19 cellular contexts compared by ENCODE assay signal in genomic region chr5:133029321-133029720, GRCh38. TPM values are rescaled to one million over a fixed set of nuclear protein-coding genes. Genes with fewer than 3 reads are reported as not detected.
DNase-seq lines count a peak whose midpoint lies in the region; ATAC-seq and TF ChIP-seq lines count a peak whose summit lies in the region.
"Had no signal": no experiment of that assay in that cellular context is flagged by ENCODE, and none has a peak within 500 bp of the region (broad histone marks: within the 10 kb centered on the region; RNA-seq: fewer than 3 reads in every experiment).

No MANE protein-coding gene starts in this region.

- H3K4me1 ChIP-seq in gastroesophageal sphincter: peaks cover 0 to 21% (median 3%) of the 10 kb centered on the region in 3 donors

- ATAC-seq in stimulated activated memory B cell treated with anti-CD40 and anti-IgM and Interleukin-4, amounts not matched to agents 10 μg/mL and 1 μg/mL and 100 μg/mL, for 72 hours: no peak
- no peak for ATAC-seq in HG03432 (IDR thresholded peaks at IDR 0.05; ENCODE audit: unreplicated experiment)
- ATAC-seq in gastroesophageal sphincter: no peak
- ATAC-seq in GM21619 (IDR thresholded peaks at IDR 0.05; ENCODE audit: unreplicated experiment): no peak
- ATAC-seq in activated T-helper 17 cell treated with anti-CD3 and anti-CD28 coated beads, Interleukin-2, amount 50 U/mL, for 72 hours (replicated peaks): no peak

- no peaks in the 10 kb centered on the region for H3K36me3 Mint-ChIP-seq in chondrocyte (ENCODE audit: low read depth)
- peaks cover 2% of the 10 kb centered on the region for H3K36me3 Mint-ChIP-seq in stimulated activated memory B cell treated with anti-CD40 and anti-IgM and Interleukin-4, amounts not matched to agents 10 μg/mL and 1 μg/mL and 100 μg/mL, for 72 hours
- no peaks in the 10 kb centered on the region for H3K36me3 Mint-ChIP-seq in activated T-helper 17 cell treated with anti-CD3 and anti-CD28 coated beads, Interleukin-2, amount 50 U/mL, for 72 hours (ENCODE audit: low read depth)

- WGBS in gastroesophageal sphincter (ENCODE audit: low coverage in 1 of 2), 2 donors: 92 to 100% methylated on average over 1 of the region's 1 CpG

- H3K27ac Mint-ChIP-seq in chondrocyte (ENCODE audit: unreplicated experiment): peak overlapping the region; percentile 33
- peak overlapping the region; percentile 61 for H3K27ac Mint-ChIP-seq in stimulated activated memory B cell treated with anti-CD40 and anti-IgM and Interleukin-4, amounts not matched to agents 10 μg/mL and 1 μg/mL and 100 μg/mL, for 72 hours
- H3K27ac Mint-ChIP-seq in activated T-helper 17 cell treated with anti-CD3 and anti-CD28 coated beads, Interleukin-2, amount 50 U/mL, for 72 hours: no peak overlapping the region
- H3K27ac Mint-ChIP-seq: CD4-positive, alpha-beta T cell had no signal

- H3K36me3 ChIP-seq in gastroesophageal sphincter: no peaks in the 10 kb centered on the region

- TF ChIP-seq EP300 in gastroesophageal sphincter (IDR thresholded peaks at IDR 0.05): no peak

- TF ChIP-seq CTCF in chondrocyte (IDR thresholded peaks at IDR 0.05) (no peak), gastroesophageal sphincter (IDR thresholded peaks at IDR 0.05) (no peak)

- no peaks in the 10 kb centered on the region for H3K9me3 ChIP-seq in gastroesophageal sphincter
- H3K9me3 ChIP-seq: Caco-2 had no signal

- no peaks in the 10 kb centered on the region for H3K27me3 ChIP-seq in gastroesophageal sphincter

- peak; percentile 10 for DNase-seq in EH (ENCODE audit: low read depth)
- peak; percentile 41 for DNase-seq in OCI-M1 (lab: John Stamatoyannopoulos, UW)
- no peak for DNase-seq in chondrocyte (ENCODE audit: low spot score)
- DNase-seq: Caco-2; CD4-positive, alpha-beta T cell; GF-D8; GOT3; Karpas-422; NCI-H1092; NCI-H1694; NCI-H2081 treated with DMSO at 0.1 percent for 48 hours; NCI-H446 treated with DMSO at 0.1 percent for 48 hours; SHP77 had no signal

- H3K4me3 Mint-ChIP-seq in chondrocyte (ENCODE audit: unreplicated experiment): no peak overlapping the region
- H3K4me3 Mint-ChIP-seq in stimulated activated memory B cell treated with anti-CD40 and anti-IgM and Interleukin-4, amounts not matched to agents 10 μg/mL and 1 μg/mL and 100 μg/mL, for 72 hours: no peak overlapping the region
- H3K4me3 Mint-ChIP-seq in activated T-helper 17 cell treated with anti-CD3 and anti-CD28 coated beads, Interleukin-2, amount 50 U/mL, for 72 hours: no peak overlapping the region

- H3K27ac ChIP-seq in gastroesophageal sphincter: no peak overlapping the region
- H3K27ac ChIP-seq: SK-N-MC had no signal

- no peak for TF ChIP-seq POLR2A in gastroesophageal sphincter (IDR thresholded peaks at IDR 0.05)

- H3K4me3 ChIP-seq in gastroesophageal sphincter: no peak overlapping the region
- H3K4me3 ChIP-seq: SK-N-MC had no signal

- peaks cover 36% of the 10 kb centered on the region for H3K4me1 Mint-ChIP-seq in chondrocyte (ENCODE audit: low read depth)
- peaks cover 36% of the 10 kb centered on the region for H3K4me1 Mint-ChIP-seq in stimulated activated memory B cell treated with anti-CD40 and anti-IgM and Interleukin-4, amounts not matched to agents 10 μg/mL and 1 μg/mL and 100 μg/mL, for 72 hours
- H3K4me1 Mint-ChIP-seq in activated T-helper 17 cell treated with anti-CD3 and anti-CD28 coated beads, Interleukin-2, amount 50 U/mL, for 72 hours: peaks cover 14% of the 10 kb centered on the region

- H3K9me3 Mint-ChIP-seq in chondrocyte (ENCODE audit: low read depth): no peaks in the 10 kb centered on the region
- H3K9me3 Mint-ChIP-seq in stimulated activated memory B cell treated with anti-CD40 and anti-IgM and Interleukin-4, amounts not matched to agents 10 μg/mL and 1 μg/mL and 100 μg/mL, for 72 hours: peaks cover 5% of the 10 kb centered on the region
- H3K9me3 Mint-ChIP-seq in activated T-helper 17 cell treated with anti-CD3 and anti-CD28 coated beads, Interleukin-2, amount 50 U/mL, for 72 hours: no peaks in the 10 kb centered on the region
- H3K9me3 Mint-ChIP-seq: CD4-positive, alpha-beta T cell had no signal

- H3K27me3 Mint-ChIP-seq in chondrocyte (ENCODE audit: low read depth): no peaks in the 10 kb centered on the region
- no peaks in the 10 kb centered on the region for H3K27me3 Mint-ChIP-seq in stimulated activated memory B cell treated with anti-CD40 and anti-IgM and Interleukin-4, amounts not matched to agents 10 μg/mL and 1 μg/mL and 100 μg/mL, for 72 hours
- peaks cover 4% of the 10 kb centered on the region for H3K27me3 Mint-ChIP-seq in activated T-helper 17 cell treated with anti-CD3 and anti-CD28 coated beads, Interleukin-2, amount 50 U/mL, for 72 hours

RNA-seq across cellular contexts. Expression of gene ZCCHC10, which starts 3.0 kb away (rescaled TPM):
- total RNA-seq in chondrocyte (19.8 to 21.9 TPM (median 19.9 TPM) in 3 replicates), gastroesophageal sphincter (10 to 100 TPM; 12.5 to 15.7 (median 13.5) TPM)
- total RNA-seq in activated T-helper 17 cell treated with anti-CD3 and anti-CD28 coated beads, Interleukin-2, amount 50 U/mL, for 72 hours: 10 to 100 TPM; 19.4 to 23.3 TPM

RNA-seq across cellular contexts. Expression of gene HSPA4, which starts 22.5 kb away (rescaled TPM):
- total RNA-seq in chondrocyte (112 to 117 TPM (median 112 TPM) in 3 replicates), gastroesophageal sphincter (10 to 100 TPM; 48.1 to 84.0 (median 72.3) TPM)
- total RNA-seq in activated T-helper 17 cell treated with anti-CD3 and anti-CD28 coated beads, Interleukin-2, amount 50 U/mL, for 72 hours: 100 to 1,000 TPM in 1 of 2 donors, 10 to 100 TPM in 1; 95.5 to 190 TPM
